Comparison of ENCODE assay signal across 24 cellular contexts in genomic region chr6:31918069-31918725, GRCh38. TPM values are rescaled to one million over a fixed set of nuclear protein-coding genes. Genes with fewer than 3 reads are reported as not detected.
"Had no signal": no experiment of that assay in that cellular context is flagged by ENCODE, and none has a peak within 500 bp of the region (broad histone marks: within the 10 kb centered on the region; RNA-seq: fewer than 3 reads in every experiment).

No MANE protein-coding gene starts in this region.

- H3K9me3 Mint-ChIP-seq: activated CD4-positive, alpha-beta memory T cell treated with anti-CD3 and anti-CD28 coated beads for 36 hours; activated naive CD4-positive, alpha-beta T cell treated with anti-CD3 and anti-CD28 coated beads for 36 hours; activated naive CD8-positive, alpha-beta T cell treated with anti-CD3 and anti-CD28 coated beads, Interleukin-2, amount 10 ng/mL, durations not matched to agents 7 days and 5 days; activated T-cell treated with anti-CD3 and anti-CD28 coated beads, Interleukin-2, amount 50 U/mL, for 72 hours; immature natural killer cell; mesothelial cell of epicardium; naive thymus-derived CD8-positive, alpha-beta T cell; neural progenitor cell had no signal

- H3K27ac Mint-ChIP-seq: activated CD4-positive, alpha-beta memory T cell treated with anti-CD3 and anti-CD28 coated beads for 36 hours; activated naive CD4-positive, alpha-beta T cell treated with anti-CD3 and anti-CD28 coated beads for 36 hours; activated naive CD8-positive, alpha-beta T cell treated with anti-CD3 and anti-CD28 coated beads, Interleukin-2, amount 10 ng/mL, durations not matched to agents 7 days and 5 days; activated T-cell treated with anti-CD3 and anti-CD28 coated beads, Interleukin-2, amount 50 U/mL, for 72 hours; immature natural killer cell; mesothelial cell of epicardium; naive thymus-derived CD8-positive, alpha-beta T cell; neural progenitor cell; type B pancreatic cell had no signal

- H3K4me1 Mint-ChIP-seq: activated naive CD8-positive, alpha-beta T cell treated with anti-CD3 and anti-CD28 coated beads, Interleukin-2, amount 10 ng/mL, durations not matched to agents 7 days and 5 days; immature natural killer cell had no signal

- DNase-seq: activated CD4-positive, alpha-beta memory T cell treated with anti-CD3 and anti-CD28 coated beads for 36 hours; activated CD4-positive, alpha-beta T cell treated with anti-CD3 and anti-CD28 coated beads for 48 hours; activated effector memory CD4-positive, alpha-beta T cell treated with Interleukin-2 at 50 U/mL for 16 hours; activated naive CD4-positive, alpha-beta T cell treated with anti-CD3 and anti-CD28 coated beads for 36 hours; activated naive CD8-positive, alpha-beta T cell treated with anti-CD3 and anti-CD28 coated beads, Interleukin-2, amount 10 ng/mL, durations not matched to agents 7 days and 5 days; activated T-cell treated with anti-CD3 and anti-CD28 coated beads, Interleukin-2, amount 50 U/mL, for 72 hours; amygdala; cerebellar nuclear complex; cortex of kidney; foreskin melanocyte; immature natural killer cell; left ventricle myocardium inferior; naive thymus-derived CD8-positive, alpha-beta T cell; posterior cingulate gyrus; sigmoid colon; stimulated activated CD4-positive, alpha-beta T cell treated with anti-CD3 and anti-CD28 coated beads, Interleukin-4, amount 100 ng/mL, for 24 hours; stimulated activated naive CD4-positive, alpha-beta T cell treated with Interleukin-2 at 50 U/mL for 16 hours had no signal

- H3K4me3 ChIP-seq: left ventricle myocardium inferior, neural progenitor cell, sigmoid colon, thoracic aorta, vagina had no signal

- ATAC-seq: activated T-cell treated with anti-CD3 and anti-CD28 coated beads, Interleukin-2, amount 50 U/mL, for 72 hours; naive thymus-derived CD8-positive, alpha-beta T cell had no signal

- H3K4me3 Mint-ChIP-seq: activated CD4-positive, alpha-beta memory T cell treated with anti-CD3 and anti-CD28 coated beads for 36 hours; activated naive CD4-positive, alpha-beta T cell treated with anti-CD3 and anti-CD28 coated beads for 36 hours; activated naive CD8-positive, alpha-beta T cell treated with anti-CD3 and anti-CD28 coated beads, Interleukin-2, amount 10 ng/mL, durations not matched to agents 7 days and 5 days; activated T-cell treated with anti-CD3 and anti-CD28 coated beads, Interleukin-2, amount 50 U/mL, for 72 hours; immature natural killer cell; mesothelial cell of epicardium; naive thymus-derived CD8-positive, alpha-beta T cell; neural progenitor cell; type B pancreatic cell had no signal

- H3K36me3 Mint-ChIP-seq: activated CD4-positive, alpha-beta memory T cell treated with anti-CD3 and anti-CD28 coated beads for 36 hours; activated naive CD8-positive, alpha-beta T cell treated with anti-CD3 and anti-CD28 coated beads, Interleukin-2, amount 10 ng/mL, durations not matched to agents 7 days and 5 days; immature natural killer cell; mesothelial cell of epicardium; naive thymus-derived CD8-positive, alpha-beta T cell; neural progenitor cell; type B pancreatic cell had no signal

- H3K27me3 Mint-ChIP-seq: activated naive CD8-positive, alpha-beta T cell treated with anti-CD3 and anti-CD28 coated beads, Interleukin-2, amount 10 ng/mL, durations not matched to agents 7 days and 5 days; type B pancreatic cell had no signal

RNA-seq across cellular contexts. Expression of gene C2, which starts 9.3 kb away (rescaled TPM):
- total RNA-seq: epithelial cell of proximal tubule, lung microvascular endothelial cell had no signal
- polyA plus RNA-seq: naive thymus-derived CD8-positive, alpha-beta T cell had no signal

RNA-seq across cellular contexts. Expression of gene ZBTB12, which starts 16.3 kb away (rescaled TPM):
- polyA plus RNA-seq: immature natural killer cell; naive thymus-derived CD8-positive, alpha-beta T cell had no signal

RNA-seq across cellular contexts. Expression of gene SLC44A4, which starts 39.4 kb away (rescaled TPM):
- total RNA-seq: activated naive CD8-positive, alpha-beta T cell treated with anti-CD3 and anti-CD28 coated beads, Interleukin-2, amount 10 ng/mL, durations not matched to agents 7 days and 5 days; lung microvascular endothelial cell; naive thymus-derived CD8-positive, alpha-beta T cell had no signal
- polyA plus RNA-seq: immature natural killer cell; naive thymus-derived CD8-positive, alpha-beta T cell had no signal
